In the genomic region with DNA sequence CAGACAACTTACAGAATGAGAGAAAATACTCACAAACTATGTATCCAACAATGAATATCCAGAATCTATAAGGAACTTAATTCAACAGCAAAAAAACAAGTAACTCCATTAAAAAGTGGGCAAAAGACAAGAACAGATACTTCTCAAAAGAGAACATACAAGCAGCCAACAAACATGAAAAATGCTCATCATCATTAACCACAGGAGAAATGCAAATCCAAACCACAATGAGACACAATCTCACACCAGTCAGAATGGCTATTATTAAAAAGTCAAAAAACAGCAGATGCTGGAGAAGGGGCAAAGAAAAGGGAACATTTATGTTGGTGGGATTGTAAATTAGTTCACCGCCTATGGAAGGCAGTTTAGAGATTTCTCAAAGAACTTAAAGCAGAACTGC, we compare ENCODE assay signal across 1 cellular context.
TF ChIP-seq lines count a peak whose summit lies in the region.

No MANE protein-coding gene starts in this region.

TF ChIP-seq in A549, 52 proteins besides CTCF, POLR2A, EP300 and RAD21 (continued from another document):
- no peak for TF ChIP-seq HES2 (IDR thresholded peaks at IDR 0.05)
- TF ChIP-seq, protein P1, sequence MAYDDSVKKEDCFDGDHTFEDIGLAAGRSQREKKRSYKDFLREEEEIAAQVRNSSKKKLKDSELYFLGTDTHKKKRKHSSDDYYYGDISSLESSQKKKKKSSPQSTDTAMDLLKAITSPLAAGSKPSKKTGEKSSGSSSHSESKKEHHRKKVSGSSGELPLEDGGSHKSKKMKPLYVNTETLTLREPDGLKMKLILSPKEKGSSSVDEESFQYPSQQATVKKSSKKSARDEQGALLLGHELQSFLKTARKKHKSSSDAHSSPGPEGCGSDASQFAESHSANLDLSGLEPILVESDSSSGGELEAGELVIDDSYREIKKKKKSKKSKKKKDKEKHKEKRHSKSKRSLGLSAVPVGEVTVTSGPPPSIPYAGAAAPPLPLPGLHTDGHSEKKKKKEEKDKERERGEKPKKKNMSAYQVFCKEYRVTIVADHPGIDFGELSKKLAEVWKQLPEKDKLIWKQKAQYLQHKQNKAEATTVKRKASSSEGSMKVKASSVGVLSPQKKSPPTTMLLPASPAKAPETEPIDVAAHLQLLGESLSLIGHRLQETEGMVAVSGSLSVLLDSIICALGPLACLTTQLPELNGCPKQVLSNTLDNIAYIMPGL (CRISPR knock-in tag; IDR thresholded peaks at IDR 0.05; ENCODE audit: borderline replicate concordance), result no peak
- TF ChIP-seq, protein P2, sequence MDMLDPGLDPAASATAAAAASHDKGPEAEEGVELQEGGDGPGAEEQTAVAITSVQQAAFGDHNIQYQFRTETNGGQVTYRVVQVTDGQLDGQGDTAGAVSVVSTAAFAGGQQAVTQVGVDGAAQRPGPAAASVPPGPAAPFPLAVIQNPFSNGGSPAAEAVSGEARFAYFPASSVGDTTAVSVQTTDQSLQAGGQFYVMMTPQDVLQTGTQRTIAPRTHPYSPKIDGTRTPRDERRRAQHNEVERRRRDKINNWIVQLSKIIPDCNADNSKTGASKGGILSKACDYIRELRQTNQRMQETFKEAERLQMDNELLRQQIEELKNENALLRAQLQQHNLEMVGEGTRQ (IDR thresholded peaks at IDR 0.05), result no peak
